ENCODE assay signal across 8 cellular contexts in genomic region chr6:26331809-26332226, GRCh38. TPM values are rescaled to one million over a fixed set of nuclear protein-coding genes. Genes with fewer than 3 reads are reported as not detected.
DNase-seq lines count a peak whose midpoint lies in the region; ATAC-seq and TF ChIP-seq lines count a peak whose summit lies in the region.

No MANE protein-coding gene starts in this region.

- peak overlapping the region; percentile 89 for H3K4me3 Mint-ChIP-seq in T-helper 2 cell treated with Interferon-gamma antibody and Interleukin-4, amounts not matched to agents 5 μg/mL and 100 μg/mL, for 36 hours
- peak overlapping the region; percentile 82 to 86 for H3K4me3 Mint-ChIP-seq in effector memory CD8-positive, alpha-beta T cell

- peak overlapping the region; percentile 79; the same call in 1 of the 2 replicates for H2AFZ ChIP-seq in SK-N-SH (ENCODE audit: low read depth)

- TF ChIP-seq CTCF in SK-N-SH (IDR thresholded peaks at IDR 0.05), result no peak

- no peaks in the 10 kb centered on the region for H3K36me3 ChIP-seq in SK-N-SH (replicated peaks in 1 of 2; ENCODE audit: control insufficient read depth in 1 of 2, insufficient read depth in 2 of 2, low read length in 1 of 2)

- no peaks in the 10 kb centered on the region for H3K9me3 ChIP-seq in SK-N-SH

- peaks cover 57% of the 10 kb centered on the region for H3K4me1 Mint-ChIP-seq in T-helper 2 cell treated with Interferon-gamma antibody and Interleukin-4, amounts not matched to agents 5 μg/mL and 100 μg/mL, for 36 hours (ENCODE audit: low read depth)
- peaks cover 38 to 41% of the 10 kb centered on the region in 2 donors for H3K4me1 Mint-ChIP-seq in effector memory CD8-positive, alpha-beta T cell (ENCODE audit: low read depth in 2 of 2)

- no peak for TF ChIP-seq RAD21 in SK-N-SH (IDR thresholded peaks at IDR 0.05; ENCODE audit: low read length)

- H3K36me3 Mint-ChIP-seq in T-helper 2 cell treated with Interferon-gamma antibody and Interleukin-4, amounts not matched to agents 5 μg/mL and 100 μg/mL, for 36 hours (ENCODE audit: low read depth), result no peaks in the 10 kb centered on the region
- H3K36me3 Mint-ChIP-seq in effector memory CD8-positive, alpha-beta T cell (ENCODE audit: insufficient read depth), result peaks cover 54% of the 10 kb centered on the region

- ATAC-seq in SK-N-SH treated with all-trans-retinoic acid at 6 μM for 48 hours, result no peak
- peak; percentile 46 for ATAC-seq in effector memory CD8-positive, alpha-beta T cell (replicated peaks)
- ATAC-seq in Right ventricle myocardium superior (ENCODE audit: poor library complexity), result no peak

- H3K27ac Mint-ChIP-seq in T-helper 2 cell treated with Interferon-gamma antibody and Interleukin-4, amounts not matched to agents 5 μg/mL and 100 μg/mL, for 36 hours, result peak overlapping the region; percentile 77
- H3K27ac Mint-ChIP-seq in effector memory CD8-positive, alpha-beta T cell, result peak overlapping the region; percentile 87 to 97

- H3K27me3 Mint-ChIP-seq in T-helper 2 cell treated with Interferon-gamma antibody and Interleukin-4, amounts not matched to agents 5 μg/mL and 100 μg/mL, for 36 hours (ENCODE audit: low read depth), result peaks cover 24% of the 10 kb centered on the region
- H3K27me3 Mint-ChIP-seq in effector memory CD8-positive, alpha-beta T cell, result peaks cover 0 to 28% of the 10 kb centered on the region in 2 donors

- intact Hi-C loops in Right ventricle myocardium superior (cut with DNase I), result no loop called here

- H3K4me2 ChIP-seq in SK-N-SH, result peak overlapping the region; percentile 67

- peak overlapping the region; percentile 32; the same call in 1 of the 2 replicates for H3K9ac ChIP-seq in SK-N-SH

- no peaks in the 10 kb centered on the region for H3K79me2 ChIP-seq in SK-N-SH (ENCODE audit: insufficient read depth)

- POLR2A ChIA-PET in SK-N-SH (lab: Yijun Ruan, JAX), result interaction anchor here (1.6 kb wide), 1 partner anchor 59 kb away, joined by 4 read pairs; a partner anchor contains a TSS

- H4K20me1 ChIP-seq in SK-N-SH (ENCODE audit: insufficient read depth), result no peaks in the 10 kb centered on the region

- under 1% methylated on average over 13 of the region's 13 CpGs for WGBS in SK-N-SH (ENCODE audit: low lambda C conversion rate)

- peak overlapping the region; percentile 65 to 71 for H3K4me3 ChIP-seq in SK-N-SH (ENCODE audit: low read depth in 2 of 2, low read length in 1 of 2)

- CTCF ChIA-PET in SK-N-SH (lab: Yijun Ruan, JAX), result interaction anchor here (1.2 to 4.9 kb wide), 6 partner anchors 9 to 263 kb away, joined by 4 to 34 read pairs (median 10); partner anchors contain the start of gene ABT1

- peaks cover 4 to 10% of the 10 kb centered on the region in 2 experiments for H3K4me1 ChIP-seq in SK-N-SH (ENCODE audit: control insufficient read depth in 1 of 2, insufficient read depth in 2 of 2, low read depth in 1 of 2, low read length in 1 of 2)

- H3K9me3 Mint-ChIP-seq in T-helper 2 cell treated with Interferon-gamma antibody and Interleukin-4, amounts not matched to agents 5 μg/mL and 100 μg/mL, for 36 hours, result no peaks in the 10 kb centered on the region
- H3K9me3 Mint-ChIP-seq in effector memory CD8-positive, alpha-beta T cell, result no peaks in the 10 kb centered on the region

- H3K27ac ChIP-seq in SK-N-SH (ENCODE audit: low read depth in 2 of 2, low read length in 1 of 2), result no peak overlapping the region

- peaks cover 36% of the 10 kb centered on the region for H3F3A ChIP-seq in SK-N-SH (replicated peaks; ENCODE audit: insufficient read depth)

- no peaks in the 10 kb centered on the region for H3K9me2 ChIP-seq in SK-N-SH

- TF ChIP-seq EP300 in SK-N-SH (IDR thresholded peaks at IDR 0.05; ENCODE audit: borderline replicate concordance in 1 of 2, low read depth in 1 of 2, low read length in 1 of 2), result no peak

- DNase-seq in SK-N-SH, result no peak
- peak; percentile 16 for DNase-seq in T-helper 2 cell treated with Interferon-gamma antibody and Interleukin-4, amounts not matched to agents 5 μg/mL and 100 μg/mL, for 36 hours (ENCODE audit: low spot score)
- DNase-seq in effector memory CD8-positive, alpha-beta T cell, result peak in 2 of 3 experiments; percentile 34 to 46
- DNase-seq in stimulated activated CD4-positive, alpha-beta T cell treated with anti-CD3 and anti-CD28 coated beads, Interleukin-2, amount 100 ng/mL, for 4 hours (ENCODE audit: low read depth), result peak; percentile 42
- no peak for DNase-seq in SKM-1 treated with dmso at 0.1 percent for 144 hours (lab: John Stamatoyannopoulos, UW; ENCODE audit: unreplicated experiment)
- no peak for DNase-seq in Right ventricle myocardium superior
- DNase-seq in NCI-H2081 treated with DMSO at 0.1 percent for 48 hours (lab: John Stamatoyannopoulos, UW), result no peak

- no peaks in the 10 kb centered on the region for H3K27me3 ChIP-seq in SK-N-SH (ENCODE audit: insufficient read depth)

TF ChIP-seq in SK-N-SH, 30 proteins besides CTCF, POLR2A, EP300 and RAD21 (continues in another document):
- TF ChIP-seq ELF1 (IDR thresholded peaks at IDR 0.05), result no peak
- TF ChIP-seq NRF1 (IDR thresholded peaks at IDR 0.05; ENCODE audit: low read depth, low read length), result no peak
- TF ChIP-seq RCOR1 (IDR thresholded peaks at IDR 0.05; ENCODE audit: low read length), result no peak
- TF ChIP-seq, protein P1, sequence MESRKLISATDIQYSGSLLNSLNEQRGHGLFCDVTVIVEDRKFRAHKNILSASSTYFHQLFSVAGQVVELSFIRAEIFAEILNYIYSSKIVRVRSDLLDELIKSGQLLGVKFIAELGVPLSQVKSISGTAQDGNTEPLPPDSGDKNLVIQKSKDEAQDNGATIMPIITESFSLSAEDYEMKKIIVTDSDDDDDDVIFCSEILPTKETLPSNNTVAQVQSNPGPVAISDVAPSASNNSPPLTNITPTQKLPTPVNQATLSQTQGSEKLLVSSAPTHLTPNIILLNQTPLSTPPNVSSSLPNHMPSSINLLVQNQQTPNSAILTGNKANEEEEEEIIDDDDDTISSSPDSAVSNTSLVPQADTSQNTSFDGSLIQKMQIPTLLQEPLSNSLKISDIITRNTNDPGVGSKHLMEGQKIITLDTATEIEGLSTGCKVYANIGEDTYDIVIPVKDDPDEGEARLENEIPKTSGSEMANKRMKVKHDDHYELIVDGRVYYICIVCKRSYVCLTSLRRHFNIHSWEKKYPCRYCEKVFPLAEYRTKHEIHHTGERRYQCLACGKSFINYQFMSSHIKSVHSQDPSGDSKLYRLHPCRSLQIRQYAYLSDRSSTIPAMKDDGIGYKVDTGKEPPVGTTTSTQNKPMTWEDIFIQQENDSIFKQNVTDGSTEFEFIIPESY (IDR thresholded peaks at IDR 0.05; ENCODE audit: borderline replicate concordance, low read depth), result no peak
- no peak for TF ChIP-seq FOXM1 (IDR thresholded peaks at IDR 0.05; ENCODE audit: low read depth)
- no peak for TF ChIP-seq POLR2AphosphoS5 (IDR thresholded peaks at IDR 0.05; ENCODE audit: low read depth, low read length)
- no peak for TF ChIP-seq TEAD4 (IDR thresholded peaks at IDR 0.05; ENCODE audit: borderline replicate concordance, insufficient read depth)
- TF ChIP-seq USF2 (IDR thresholded peaks at IDR 0.05; ENCODE audit: borderline replicate concordance, low read depth, low read length), result no peak

TF ChIP-seq in SK-N-SH treated with all-trans-retinoic acid at 6 μM for 48 hours, 23 proteins besides CTCF, POLR2A, EP300 and RAD21:
- no peak for TF ChIP-seq ESRRG (CRISPR knock-in tag; IDR thresholded peaks at IDR 0.05)
- TF ChIP-seq ZNF565 (CRISPR knock-in tag; conservative IDR thresholded peaks at IDR 0.05; ENCODE audit: low read depth), result no peak
- TF ChIP-seq ZNF70 (CRISPR knock-in tag; IDR thresholded peaks at IDR 0.05), result no peak
- no peak for TF ChIP-seq GLIS3 (CRISPR knock-in tag; IDR thresholded peaks at IDR 0.05)
- TF ChIP-seq SNAI2 (CRISPR knock-in tag; IDR thresholded peaks at IDR 0.05), result no peak
- no peak for TF ChIP-seq BACH2 (CRISPR knock-in tag; IDR thresholded peaks at IDR 0.05; ENCODE audit: borderline replicate concordance)
- no peak for TF ChIP-seq ZFP30 (CRISPR knock-in tag; IDR thresholded peaks at IDR 0.05)
- TF ChIP-seq, protein P2, sequence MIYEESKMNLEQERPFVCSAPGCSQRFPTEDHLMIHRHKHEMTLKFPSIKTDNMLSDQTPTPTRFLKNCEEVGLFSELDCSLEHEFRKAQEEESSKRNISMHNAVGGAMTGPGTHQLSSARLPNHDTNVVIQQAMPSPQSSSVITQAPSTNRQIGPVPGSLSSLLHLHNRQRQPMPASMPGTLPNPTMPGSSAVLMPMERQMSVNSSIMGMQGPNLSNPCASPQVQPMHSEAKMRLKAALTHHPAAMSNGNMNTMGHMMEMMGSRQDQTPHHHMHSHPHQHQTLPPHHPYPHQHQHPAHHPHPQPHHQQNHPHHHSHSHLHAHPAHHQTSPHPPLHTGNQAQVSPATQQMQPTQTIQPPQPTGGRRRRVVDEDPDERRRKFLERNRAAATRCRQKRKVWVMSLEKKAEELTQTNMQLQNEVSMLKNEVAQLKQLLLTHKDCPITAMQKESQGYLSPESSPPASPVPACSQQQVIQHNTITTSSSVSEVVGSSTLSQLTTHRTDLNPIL (CRISPR knock-in tag; IDR thresholded peaks at IDR 0.05; ENCODE audit: low read depth), result no peak
- no peak for TF ChIP-seq CSRNP3 (CRISPR knock-in tag; IDR thresholded peaks at IDR 0.05)
- TF ChIP-seq TCF4 (CRISPR knock-in tag; IDR thresholded peaks at IDR 0.05; ENCODE audit: borderline replicate concordance), result no peak
- TF ChIP-seq ZC3H10 (CRISPR knock-in tag; IDR thresholded peaks at IDR 0.05), result no peak
- no peak for TF ChIP-seq TOX (CRISPR knock-in tag; IDR thresholded peaks at IDR 0.05; ENCODE audit: borderline replicate concordance)
- no peak for TF ChIP-seq CSDC2 (CRISPR knock-in tag; IDR thresholded peaks at IDR 0.05)

RNA-seq across cellular contexts. Expression of gene BTN3A2, which starts 33.2 kb away (rescaled TPM):
- 20.3 and 24.2 TPM in 2 replicates for polyA plus RNA-seq in SK-N-SH (2012; rRNA removed)
- 19.5 and 22.5 TPM in 2 replicates for polyA plus RNA-seq in SK-N-SH (2012; cell fraction: cytosol; rRNA removed)
- polyA plus RNA-seq in SK-N-SH (2012; cell fraction: nucleus; rRNA removed), result 31.8 and 33.3 TPM in 2 replicates
- total RNA-seq in Right ventricle myocardium superior, result 12.8 TPM

RNA-seq across cellular contexts. Expression of gene BTN2A2, which starts 51.1 kb away (rescaled TPM):
- 11.1 and 18.0 TPM in 2 replicates for polyA plus RNA-seq in SK-N-SH (2012; rRNA removed)
- 7.2 and 8.9 TPM in 2 replicates for polyA plus RNA-seq in SK-N-SH (2012; cell fraction: cytosol; rRNA removed)
- 31.9 and 47.9 TPM in 2 replicates for polyA plus RNA-seq in SK-N-SH (2012; cell fraction: nucleus; rRNA removed)
- total RNA-seq in Right ventricle myocardium superior, result 4.9 TPM

Comparison
In these comparisons a context has a peak if more than half of its experiments do, and no peak if none do; other contexts are left out.
1. DNase-seq: peak in T-helper 2 cell treated with Interferon-gamma antibody and Interleukin-4, amounts not matched to agents 5 μg/mL and 100 μg/mL, for 36 hours (single experiment), effector memory CD8-positive, alpha-beta T cell (2 of 3) and stimulated activated CD4-positive, alpha-beta T cell treated with anti-CD3 and anti-CD28 coated beads, Interleukin-2, amount 100 ng/mL, for 4 hours (single experiment); none in SK-N-SH (single experiment), SKM-1 treated with dmso at 0.1 percent for 144 hours (single experiment), Right ventricle myocardium superior (single experiment) and NCI-H2081 treated with DMSO at 0.1 percent for 48 hours (single experiment).